16 cellular contexts compared by ENCODE assay signal in genomic region chr19:44764975-44765948, GRCh38. TPM values are rescaled to one million over a fixed set of nuclear protein-coding genes. Genes with fewer than 3 reads are reported as not detected.
DNase-seq lines count a peak whose midpoint lies in the region; FAIRE-seq and TF ChIP-seq lines count a peak whose summit lies in the region.
"Had no signal": no experiment of that assay in that cellular context is flagged by ENCODE, and none has a peak within 500 bp of the region (broad histone marks: within the 10 kb centered on the region; RNA-seq: fewer than 3 reads in every experiment).

No MANE protein-coding gene starts in this region.

- no peak overlapping the region for H4K91ac ChIP-seq in neuronal stem cell (ENCODE audit: low read depth, low read length, poor library complexity)

- H3K23ac ChIP-seq in neuronal stem cell (ENCODE audit: low read depth, low read length, poor library complexity): no peak overlapping the region

- H3K4me1 Mint-ChIP-seq in dendritic cell treated with granulocyte-macrophage colony-stimulating factor and Interleukin-4, amounts not matched to agents 40 ng/mL and 50 ng/mL, for 4 days (ENCODE audit: low read depth): peaks cover 63% of the 10 kb centered on the region

- intact Hi-C loops in dendritic cell treated with granulocyte-macrophage colony-stimulating factor and Interleukin-4, amounts not matched to agents 40 ng/mL and 50 ng/mL, for 4 days (cut with micrococcal nuclease): no loop called here

- peaks cover 0 to 2% (median 0%) of the 10 kb centered on the region in 3 experiments for H3K27me3 ChIP-seq in neuronal stem cell (ENCODE audit: control insufficient read depth in 3 of 3, insufficient read depth in 3 of 3, low read depth in 1 of 3, low read length in 3 of 3)
- H3K27me3 ChIP-seq: gastroesophageal sphincter had no signal

- peak overlapping the region; percentile 64 for H2BK15ac ChIP-seq in neuronal stem cell (ENCODE audit: low read length)

- H2AFZ ChIP-seq in neuronal stem cell (ENCODE audit: low read length): no peak overlapping the region

- H2BK12ac ChIP-seq in neuronal stem cell (ENCODE audit: low read length): no peak overlapping the region

- H2AK5ac ChIP-seq in neuronal stem cell (ENCODE audit: low read depth, low read length): peak overlapping the region; percentile 5

- DNase-seq in EH (ENCODE audit: low read depth) (peak; percentile 49), MV-4-11 (lab: John Stamatoyannopoulos, UW) (peak; percentile 94), neuronal stem cell (ENCODE audit: low spot score) (no peak), NCI-H2107 (lab: John Stamatoyannopoulos, UW) (no peak), NCI-H1436 (lab: John Stamatoyannopoulos, UW) (no peak), D721Med (ENCODE audit: insufficient read length, low spot score) (no peak), NCI-H2081 treated with DMSO at 0.1 percent for 48 hours (lab: John Stamatoyannopoulos, UW) (no peak)
- DNase-seq: activated CD4-positive, alpha-beta T cell treated with anti-CD3 and anti-CD28 coated beads for 48 hours; CD4-positive, alpha-beta T cell; effector CD4-positive, alpha-beta T cell; HFFc6; KG1; naive thymus-derived CD8-positive, alpha-beta T cell; NCI-H2029 had no signal

- H2BK120ac ChIP-seq in neuronal stem cell (ENCODE audit: low read depth, low read length): no peak overlapping the region

- no peaks in the 10 kb centered on the region for H3K79me1 ChIP-seq in neuronal stem cell (ENCODE audit: low read depth, low read length)

- no peak overlapping the region for H3K27ac ChIP-seq in neuronal stem cell (replicated peaks; ENCODE audit: low read length)
- H3K27ac ChIP-seq: gastroesophageal sphincter had no signal

- H3K9me3 ChIP-seq in neuronal stem cell (replicated peaks in 1 of 2; ENCODE audit: control insufficient read depth in 2 of 2, insufficient read depth in 1 of 2, low read depth in 1 of 2, low read length in 2 of 2): peaks cover 2 to 7% of the 10 kb centered on the region in 2 donors
- H3K9me3 ChIP-seq: gastroesophageal sphincter had no signal

- no peak overlapping the region for H3K4ac ChIP-seq in neuronal stem cell (ENCODE audit: low read length)

- no CpG with 5 or more reads among the region's 23 CpGs for WGBS in neuronal stem cell (ENCODE audit: extremely low coverage in 2 of 2, insufficient read length in 2 of 2, insufficient replicate concordance in 1 of 2), 2 donors

- no peak for FAIRE-seq in D721Med (lab: Jason Lieb, UNC)

- H3K4me1 ChIP-seq in neuronal stem cell (ENCODE audit: control insufficient read depth in 2 of 2, insufficient read depth in 1 of 2, low read depth in 1 of 2, low read length in 2 of 2): no peaks in the 10 kb centered on the region

- H3K36me3 ChIP-seq in neuronal stem cell (replicated peaks in 1 of 2; ENCODE audit: control insufficient read depth in 2 of 2, insufficient read depth in 2 of 2, low read length in 2 of 2): no peaks in the 10 kb centered on the region

- no peak overlapping the region for H3K4me3 Mint-ChIP-seq in dendritic cell treated with granulocyte-macrophage colony-stimulating factor and Interleukin-4, amounts not matched to agents 40 ng/mL and 50 ng/mL, for 4 days
- H3K4me3 Mint-ChIP-seq: CD4-positive, alpha-beta T cell; HFFc6; naive thymus-derived CD8-positive, alpha-beta T cell had no signal

- no peak for TF ChIP-seq CTCF in D721Med (IDR thresholded peaks at IDR 0.05; ENCODE audit: insufficient read depth, missing control alignments)

- no peaks in the 10 kb centered on the region for H3K9me3 Mint-ChIP-seq in dendritic cell treated with granulocyte-macrophage colony-stimulating factor and Interleukin-4, amounts not matched to agents 40 ng/mL and 50 ng/mL, for 4 days
- H3K9me3 Mint-ChIP-seq: CD4-positive, alpha-beta T cell; HFFc6; naive thymus-derived CD8-positive, alpha-beta T cell had no signal

- H3K18ac ChIP-seq in neuronal stem cell (ENCODE audit: low read length): no peak overlapping the region

- H2BK5ac ChIP-seq in neuronal stem cell (ENCODE audit: low read length): no peak overlapping the region

- peak overlapping the region; percentile 67 for H3K27ac Mint-ChIP-seq in dendritic cell treated with granulocyte-macrophage colony-stimulating factor and Interleukin-4, amounts not matched to agents 40 ng/mL and 50 ng/mL, for 4 days
- H3K27ac Mint-ChIP-seq: CD4-positive, alpha-beta T cell; HFFc6 had no signal

- H3K36me3 Mint-ChIP-seq in dendritic cell treated with granulocyte-macrophage colony-stimulating factor and Interleukin-4, amounts not matched to agents 40 ng/mL and 50 ng/mL, for 4 days (ENCODE audit: low read depth): peaks cover 24% of the 10 kb centered on the region

- no peaks in the 10 kb centered on the region for H3K27me3 Mint-ChIP-seq in dendritic cell treated with granulocyte-macrophage colony-stimulating factor and Interleukin-4, amounts not matched to agents 40 ng/mL and 50 ng/mL, for 4 days
- H3K27me3 Mint-ChIP-seq: CD4-positive, alpha-beta T cell; naive thymus-derived CD8-positive, alpha-beta T cell had no signal

- no peak overlapping the region for H3K4me2 ChIP-seq in neuronal stem cell (ENCODE audit: insufficient read depth, low read length, poor library complexity, severe bottlenecking)

- no peak overlapping the region for H4K8ac ChIP-seq in neuronal stem cell (ENCODE audit: low read depth, low read length)

- H3K4me3 ChIP-seq in neuronal stem cell (ENCODE audit: low read length in 2 of 2): no peak overlapping the region
- H3K4me3 ChIP-seq: gastroesophageal sphincter had no signal

- H3K14ac ChIP-seq in neuronal stem cell (ENCODE audit: low read length): no peak overlapping the region

- H3K9ac ChIP-seq in neuronal stem cell (ENCODE audit: low read depth, low read length, poor library complexity): no peak overlapping the region

RNA-seq across cellular contexts. Expression of gene CBLC, which starts 12.4 kb away (rescaled TPM):
- polyA plus RNA-seq in neuronal stem cell (2013, experiment 1 of 2): 0.42 TPM
- 0.43 TPM for polyA plus RNA-seq in neuronal stem cell (2013, experiment 2 of 2)

RNA-seq across cellular contexts. Expression of gene BCL3, which starts 16.8 kb away (rescaled TPM):
- polyA plus RNA-seq in neuronal stem cell (2013, experiment 1 of 2): 1.8 TPM
- polyA plus RNA-seq in neuronal stem cell (2013, experiment 2 of 2): 1.5 TPM

RNA-seq across cellular contexts. Expression of gene BCAM, which starts 43.6 kb away (rescaled TPM):
- polyA plus RNA-seq in neuronal stem cell (2013, experiment 1 of 2): 28.4 TPM
- polyA plus RNA-seq in neuronal stem cell (2013, experiment 2 of 2): 27.8 TPM
- polyA plus RNA-seq: naive thymus-derived CD8-positive, alpha-beta T cell had no signal

Comparison
In these comparisons a context has a peak if more than half of its experiments do, and no peak if none do; other contexts are left out.
1. DNase-seq: peak in EH (single experiment) and MV-4-11 (single experiment); none in neuronal stem cell (single experiment), NCI-H2107 (single experiment), NCI-H1436 (single experiment), D721Med (single experiment) and NCI-H2081 treated with DMSO at 0.1 percent for 48 hours (single experiment).